Comparison of ENCODE assay signal across 8 cellular contexts in genomic region chr9:117073539-117074336, GRCh38.
DNase-seq lines count a peak whose midpoint lies in the region; ATAC-seq and TF ChIP-seq lines count a peak whose summit lies in the region.

No MANE protein-coding gene starts in this region.

- CTCF ChIA-PET in HEK293 (lab: Yijun Ruan, JAX): interaction anchor here (0.6 to 1.4 kb wide), 9 partner anchors 10 to 669 kb away, joined by 3 to 4 read pairs (median 3); no protein-coding TSS in a partner anchor

- no peak overlapping the region for H3K4me3 ChIP-seq in HEK293 (ENCODE audit: low read depth, low read length)

- no peaks in the 10 kb centered on the region for H3K36me3 ChIP-seq in HEK293 (ENCODE audit: control insufficient read depth in 2 of 2, insufficient read depth in 1 of 2, low read length in 2 of 2)

- no peak for ATAC-seq in activated CD4-positive, CD25-positive, alpha-beta regulatory T cell treated with anti-CD3 and anti-CD28 coated beads, Interleukin-2, amount 50 U/mL, for 24 hours
- ATAC-seq in GM18873 (IDR thresholded peaks at IDR 0.05; ENCODE audit: low FRiP score, unreplicated experiment) (no peak), HG03342 (IDR thresholded peaks at IDR 0.05; ENCODE audit: unreplicated experiment) (no peak)

- H3K27ac ChIP-seq in HEK293 (ENCODE audit: extremely low read depth, low read depth, low read length): no peak overlapping the region

- DNase-seq in DMS53 treated with DMSO at 0.1 percent for 48 hours (lab: John Stamatoyannopoulos, UW; ENCODE audit: unreplicated experiment) (peak; percentile 27), SK-N-DZ (ENCODE audit: low spot score) (peak; percentile 48), iPS-NIHi11 (ENCODE audit: low spot score) (peak; percentile 60)
- no peak for DNase-seq in activated naive CD4-positive, alpha-beta T cell treated with anti-CD3 and anti-CD28 coated beads, Interleukin-2, amount 50 U/mL, for 16 hours

- TF ChIP-seq CTCF in HEK293 (tag by site-specific recombination; IDR thresholded peaks at IDR 0.05): no peak

- POLR2A ChIA-PET in HEK293 (lab: Yijun Ruan, JAX): no interaction called here

- no peaks in the 10 kb centered on the region for H3K9me3 ChIP-seq in HEK293 (ENCODE audit: control insufficient read depth, insufficient read depth, low read depth, low read length)

- no peaks in the 10 kb centered on the region for H3K4me1 ChIP-seq in HEK293 (ENCODE audit: control insufficient read depth, insufficient read depth, low read length)

TF ChIP-seq in HEK293, 187 proteins besides CTCF, POLR2A, EP300 and RAD21:
- TF ChIP-seq ZBTB17 (tag by site-specific recombination; IDR thresholded peaks at IDR 0.05) (no peak), ZNF654 (tag by site-specific recombination; IDR thresholded peaks at IDR 0.05; ENCODE audit: low read depth) (peak; percentile 14; the same call in 1 of the 2 replicates)
TF ChIP-seq in HEK293: peak in this region for 1.
